Comparison of ENCODE assay signal across 10 cellular contexts in genomic region chr4:40058854-40059253, GRCh38. TPM values are rescaled to one million over a fixed set of nuclear protein-coding genes. Genes with fewer than 3 reads are reported as not detected.
DNase-seq lines count a peak whose midpoint lies in the region; ATAC-seq and TF ChIP-seq lines count a peak whose summit lies in the region.
"Had no signal": no experiment of that assay in that cellular context is flagged by ENCODE, and none has a peak within 500 bp of the region (broad histone marks: within the 10 kb centered on the region; RNA-seq: fewer than 3 reads in every experiment).

No MANE protein-coding gene starts in this region.

- no peak overlapping the region for H3K4me3 Mint-ChIP-seq in MCF 10A (ENCODE audit: unreplicated experiment)
- peak overlapping the region; percentile 50 for H3K4me3 Mint-ChIP-seq in activated B cell treated with CpG ODN at 0.5 μM for 24 hours

- H3K36me3 Mint-ChIP-seq in MCF 10A (ENCODE audit: insufficient read depth, unreplicated experiment) (peaks cover 29% of the 10 kb centered on the region), activated B cell treated with CpG ODN at 0.5 μM for 24 hours (ENCODE audit: low read depth) (peaks cover 14% of the 10 kb centered on the region)

- TF ChIP-seq CTCF in breast epithelium (IDR thresholded peaks at IDR 0.05) (no peak), MCF 10A (IDR thresholded peaks at IDR 0.05; ENCODE audit: unreplicated experiment) (no peak), activated B cell treated with CpG ODN at 0.5 μM for 24 hours (IDR thresholded peaks at IDR 0.05) (no peak)

- H3K27ac Mint-ChIP-seq in MCF 10A (ENCODE audit: low read depth, unreplicated experiment) (no peak overlapping the region), activated B cell treated with CpG ODN at 0.5 μM for 24 hours (no peak overlapping the region)

- CTCF ChIA-PET in MCF 10A (lab: Yijun Ruan, JAX), result interaction anchor here (0.6 to 2.0 kb wide), 4 partner anchors 81 to 1488 kb away, joined by 3 to 5 read pairs (median 4); partner anchors contain the start of gene PDS5A
- CTCF ChIA-PET in activated B cell treated with CpG ODN at 0.5 μM for 24 hours (lab: Charles Lee), result interaction anchor here (1.7 to 5.4 kb wide), 2 partner anchors 258 to 267 kb away, joined by 6 to 54 read pairs; no protein-coding TSS in a partner anchor

- POLR2A ChIA-PET in MCF 10A (lab: Yijun Ruan, JAX) (interaction anchor here (0.6 to 1.6 kb wide), 6 partner anchors 12 to 258 kb away, joined by 3 to 4 read pairs (median 3); no protein-coding TSS in a partner anchor), activated B cell treated with CpG ODN at 0.5 μM for 24 hours (lab: Charles Lee) (no interaction called here)

- no peak overlapping the region for H3K23ac ChIP-seq in neuronal stem cell (ENCODE audit: low read depth, low read length, poor library complexity)

- TF ChIP-seq POLR2A in breast epithelium (IDR thresholded peaks at IDR 0.05), result no peak

- DNase-seq in breast epithelium (ENCODE audit: low spot score in 2 of 2) (no peak), MCF 10A (ENCODE audit: unreplicated experiment) (no peak), activated B cell treated with CpG ODN at 0.5 μM for 24 hours (no peak), HT-29 (ENCODE audit: low spot score) (no peak), neuronal stem cell (ENCODE audit: low spot score) (no peak)

- no peak overlapping the region for H2AK5ac ChIP-seq in neuronal stem cell (ENCODE audit: low read depth, low read length)

- H2BK5ac ChIP-seq in neuronal stem cell (ENCODE audit: low read length), result no peak overlapping the region

- H3K27me3 ChIP-seq in breast epithelium (no peaks in the 10 kb centered on the region), iPS-18a (ENCODE audit: control insufficient read depth, insufficient read depth, low read length) (no peaks in the 10 kb centered on the region), thymus (ENCODE audit: control insufficient read depth, insufficient read depth) (no peaks in the 10 kb centered on the region), neuronal stem cell (ENCODE audit: control insufficient read depth in 3 of 3, insufficient read depth in 3 of 3, low read depth in 1 of 3, low read length in 3 of 3) (no peaks in the 10 kb centered on the region)
- H3K27me3 ChIP-seq: ascending aorta, pancreas had no signal

- H3K9me3 Mint-ChIP-seq in MCF 10A (ENCODE audit: unreplicated experiment) (no peaks in the 10 kb centered on the region), activated B cell treated with CpG ODN at 0.5 μM for 24 hours (no peaks in the 10 kb centered on the region)

- H3K9me3 ChIP-seq in breast epithelium (no peaks in the 10 kb centered on the region), iPS-18a (ENCODE audit: control insufficient read depth, low read depth, low read length) (no peaks in the 10 kb centered on the region), thymus (ENCODE audit: control insufficient read depth) (no peaks in the 10 kb centered on the region), neuronal stem cell (replicated peaks in 1 of 2; ENCODE audit: control insufficient read depth in 2 of 2, insufficient read depth in 1 of 2, low read depth in 1 of 2, low read length in 2 of 2) (no peaks in the 10 kb centered on the region)
- H3K9me3 ChIP-seq: ascending aorta, pancreas had no signal

- no peak overlapping the region for H3K14ac ChIP-seq in neuronal stem cell (ENCODE audit: low read length)

- no peak overlapping the region for H2BK120ac ChIP-seq in neuronal stem cell (ENCODE audit: low read depth, low read length)

- H3K9ac ChIP-seq in iPS-18a (ENCODE audit: low read length), result peak overlapping the region; percentile 63
- H3K9ac ChIP-seq in neuronal stem cell (ENCODE audit: low read depth, low read length, poor library complexity), result no peak overlapping the region

- H3K4me3 ChIP-seq in breast epithelium (peak overlapping the region in 2 of 3 donors; percentile 85 to 96), iPS-18a (ENCODE audit: low read length) (peak overlapping the region; percentile 81), thymus (ENCODE audit: low read length) (peak overlapping the region; percentile 95), neuronal stem cell (ENCODE audit: low read length in 2 of 2) (peak overlapping the region in 1 of 2 donors; percentile 86)

- peaks cover 11% of the 10 kb centered on the region for H3K4me1 Mint-ChIP-seq in MCF 10A (ENCODE audit: insufficient read depth, unreplicated experiment)
- peaks cover 27% of the 10 kb centered on the region for H3K4me1 Mint-ChIP-seq in activated B cell treated with CpG ODN at 0.5 μM for 24 hours

- H3K36me3 ChIP-seq in breast epithelium (no peaks in the 10 kb centered on the region), iPS-18a (ENCODE audit: control insufficient read depth, low read depth, low read length) (peaks cover 12% of the 10 kb centered on the region), thymus (ENCODE audit: control insufficient read depth, insufficient read depth) (peaks cover 5% of the 10 kb centered on the region), neuronal stem cell (replicated peaks in 1 of 2; ENCODE audit: control insufficient read depth in 2 of 2, insufficient read depth in 2 of 2, low read length in 2 of 2) (peaks cover 2 to 48% of the 10 kb centered on the region in 2 donors)
- H3K36me3 ChIP-seq: ascending aorta, pancreas had no signal

- H3K27ac ChIP-seq in breast epithelium (no peak overlapping the region), iPS-18a (ENCODE audit: low read length) (no peak overlapping the region), thymus (ENCODE audit: low read depth) (no peak overlapping the region), neuronal stem cell (replicated peaks; ENCODE audit: low read length) (no peak overlapping the region)

- no peak overlapping the region for H2BK12ac ChIP-seq in neuronal stem cell (ENCODE audit: low read length)

- H3K18ac ChIP-seq in neuronal stem cell (ENCODE audit: low read length), result no peak overlapping the region

- no peak overlapping the region for H4K91ac ChIP-seq in neuronal stem cell (ENCODE audit: low read depth, low read length, poor library complexity)

- intact Hi-C loops in breast epithelium (cut with DNase I; ENCODE audit: low total_unique reads) (no loop called here), MCF 10A (cut with micrococcal nuclease) (loop anchor here (5.0 kb wide), 1 partner anchor 362 kb away; the partner anchor contains the start of gene UBE2K), activated B cell treated with CpG ODN at 0.5 μM for 24 hours (cut with micrococcal nuclease) (loop anchor here (5.0 kb wide), 7 partner anchors 168 to 783 kb away; partner anchors contain the start of genes LIAS and RPL9)

- BruUV-seq in MCF 10A (replicated peaks; lab: Mats Ljungman, UMichigan), result no TSS peak

- H3K4me2 ChIP-seq in neuronal stem cell (ENCODE audit: insufficient read depth, low read length, poor library complexity, severe bottlenecking), result no peak overlapping the region

- H2AFZ ChIP-seq in neuronal stem cell (ENCODE audit: low read length), result no peak overlapping the region

- H4K8ac ChIP-seq in neuronal stem cell (ENCODE audit: low read depth, low read length), result no peak overlapping the region

- H3K27me3 Mint-ChIP-seq in MCF 10A (ENCODE audit: insufficient read depth, unreplicated experiment) (no peaks in the 10 kb centered on the region), activated B cell treated with CpG ODN at 0.5 μM for 24 hours (no peaks in the 10 kb centered on the region)

- no peak overlapping the region for H2BK15ac ChIP-seq in neuronal stem cell (ENCODE audit: low read length)

- no peak for ATAC-seq in activated B cell treated with CpG ODN at 0.5 μM for 24 hours (ENCODE audit: low read depth)
- no peak for ATAC-seq in HG02938 (IDR thresholded peaks at IDR 0.05; ENCODE audit: unreplicated experiment)
- ATAC-seq: pancreas had no signal

- no peak overlapping the region for H3K4ac ChIP-seq in neuronal stem cell (ENCODE audit: low read length)

- peaks cover 3% of the 10 kb centered on the region for H3K79me1 ChIP-seq in neuronal stem cell (ENCODE audit: low read depth, low read length)

- 79% methylated on average over 14 of the region's 14 CpGs for WGBS in thymus
- no CpG with 5 or more reads among the region's 14 CpGs for WGBS in neuronal stem cell (ENCODE audit: extremely low coverage in 2 of 2, insufficient read length in 2 of 2, insufficient replicate concordance in 1 of 2), 2 donors

- no peaks in the 10 kb centered on the region for H3K4me1 ChIP-seq in breast epithelium
- peaks cover 17% of the 10 kb centered on the region for H3K4me1 ChIP-seq in iPS-18a (ENCODE audit: control insufficient read depth, low read depth, low read length)
- H3K4me1 ChIP-seq in thymus (ENCODE audit: control insufficient read depth, insufficient read depth, low read length), result peaks cover 7% of the 10 kb centered on the region
- peaks cover 4 to 5% of the 10 kb centered on the region in 2 donors for H3K4me1 ChIP-seq in neuronal stem cell (ENCODE audit: control insufficient read depth in 2 of 2, insufficient read depth in 1 of 2, low read depth in 1 of 2, low read length in 2 of 2)

RNA-seq across cellular contexts. Expression of gene N4BP2, which starts 2.2 kb away (rescaled TPM):
- total RNA-seq in breast epithelium (10 to 100 TPM in 2 of 3 donors, 1 to 10 TPM in 1; 7.2 to 26.8 (median 12.1) TPM), MCF 10A (2022) (8.3 and 8.8 TPM in 2 replicates), activated B cell treated with CpG ODN at 0.5 μM for 24 hours (6.0 and 6.2 TPM in 2 replicates)
- polyA plus RNA-seq in thymus, result 7.7 TPM
- total RNA-seq in HT-29 (2014; rRNA removed; shearing (Covaris generic)), result 1.8 and 2.3 TPM in 2 replicates
- polyA plus RNA-seq in neuronal stem cell (2013, experiment 1 of 2), result 13.5 TPM
- 14.7 TPM for polyA plus RNA-seq in neuronal stem cell (2013, experiment 2 of 2)
